ENCODE assay signal across 2 cellular contexts in the genomic region with DNA sequence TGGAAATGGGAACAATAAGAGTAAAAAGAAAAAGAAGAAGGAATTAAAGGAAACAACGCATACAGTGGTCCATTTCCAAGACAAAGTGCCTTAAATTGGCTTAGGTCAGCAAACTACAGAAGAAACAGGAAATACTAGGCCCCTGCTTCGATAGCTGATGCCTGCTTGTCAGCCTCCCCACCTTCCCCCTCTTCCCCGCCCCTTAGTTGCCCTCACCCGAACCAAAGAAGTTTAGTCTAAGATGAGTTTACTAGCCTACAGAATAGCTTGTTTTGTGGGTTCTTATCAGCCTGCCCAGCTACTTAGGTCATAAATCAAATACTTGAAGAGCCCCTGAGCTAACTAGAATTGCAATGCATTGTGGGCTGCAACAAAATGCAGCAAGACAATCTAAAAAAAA.
TF ChIP-seq lines count a peak whose summit lies in the region.
"Not testable (repeated sequence)": the region's sequence is repeated elsewhere in the genome, so short reads cannot be mapped to it uniquely, and the experiment has no call there.

No MANE protein-coding gene starts in this region.

TF ChIP-seq in K562, 482 proteins besides CTCF, POLR2A, EP300 and RAD21:
- TF ChIP-seq MAFG (tag; conservative IDR thresholded peaks at IDR 0.05) (peak; percentile 56), GABPA (tag; conservative IDR thresholded peaks at IDR 0.05; ENCODE audit: low read depth) (0 out of 2 replicates have a peak, but pooled peaks have one; percentile 15), ZNF316 (IDR thresholded peaks at IDR 0.05) (peak; percentile 71), TEAD4 (IDR thresholded peaks at IDR 0.05; ENCODE audit: low read length) (0 out of 2 replicates have a peak, but pooled peaks have one; percentile 11), MAFF (IDR thresholded peaks at IDR 0.05; ENCODE audit: low read length) (peak; percentile 36; the same call in 1 of the 2 replicates), MEIS2 (IDR thresholded peaks at IDR 0.05; ENCODE audit: partially characterized antibody) (peak; percentile 90), KDM1A (IDR thresholded peaks at IDR 0.05) (peak in 1 of 2 experiments; percentile 31; a peak in 1 of 4 replicates), ARID1B (IDR thresholded peaks at IDR 0.05) (peak; percentile 54; the same call in 1 of the 2 replicates), SMAD4 (CRISPR knock-in tag; conservative IDR thresholded peaks at IDR 0.05) (peak; percentile 49; the same call in 1 of the 2 replicates), C11orf30 (IDR thresholded peaks at IDR 0.05; ENCODE audit: low read depth) (peak; percentile 65; the same call in 1 of the 2 replicates), MAFK (IDR thresholded peaks at IDR 0.05; ENCODE audit: low read length) (peak; percentile 54; the same call in 1 of the 2 replicates)
- TF ChIP-seq TEAD4 (CRISPR knock-in tag; IDR thresholded peaks at IDR 0.05; ENCODE audit: borderline replicate concordance), result not testable (repeated sequence)
- TF ChIP-seq, protein P1, sequence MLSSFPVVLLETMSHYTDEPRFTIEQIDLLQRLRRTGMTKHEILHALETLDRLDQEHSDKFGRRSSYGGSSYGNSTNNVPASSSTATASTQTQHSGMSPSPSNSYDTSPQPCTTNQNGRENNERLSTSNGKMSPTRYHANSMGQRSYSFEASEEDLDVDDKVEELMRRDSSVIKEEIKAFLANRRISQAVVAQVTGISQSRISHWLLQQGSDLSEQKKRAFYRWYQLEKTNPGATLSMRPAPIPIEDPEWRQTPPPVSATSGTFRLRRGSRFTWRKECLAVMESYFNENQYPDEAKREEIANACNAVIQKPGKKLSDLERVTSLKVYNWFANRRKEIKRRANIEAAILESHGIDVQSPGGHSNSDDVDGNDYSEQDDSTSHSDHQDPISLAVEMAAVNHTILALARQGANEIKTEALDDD (IDR thresholded peaks at IDR 0.05), result peak; percentile 92
- TF ChIP-seq, protein P2, sequence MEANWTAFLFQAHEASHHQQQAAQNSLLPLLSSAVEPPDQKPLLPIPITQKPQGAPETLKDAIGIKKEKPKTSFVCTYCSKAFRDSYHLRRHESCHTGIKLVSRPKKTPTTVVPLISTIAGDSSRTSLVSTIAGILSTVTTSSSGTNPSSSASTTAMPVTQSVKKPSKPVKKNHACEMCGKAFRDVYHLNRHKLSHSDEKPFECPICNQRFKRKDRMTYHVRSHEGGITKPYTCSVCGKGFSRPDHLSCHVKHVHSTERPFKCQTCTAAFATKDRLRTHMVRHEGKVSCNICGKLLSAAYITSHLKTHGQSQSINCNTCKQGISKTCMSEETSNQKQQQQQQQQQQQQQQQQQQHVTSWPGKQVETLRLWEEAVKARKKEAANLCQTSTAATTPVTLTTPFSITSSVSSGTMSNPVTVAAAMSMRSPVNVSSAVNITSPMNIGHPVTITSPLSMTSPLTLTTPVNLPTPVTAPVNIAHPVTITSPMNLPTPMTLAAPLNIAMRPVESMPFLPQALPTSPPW (CRISPR knock-in tag; IDR thresholded peaks at IDR 0.05), result peak; percentile 69
- TF ChIP-seq, protein P3, sequence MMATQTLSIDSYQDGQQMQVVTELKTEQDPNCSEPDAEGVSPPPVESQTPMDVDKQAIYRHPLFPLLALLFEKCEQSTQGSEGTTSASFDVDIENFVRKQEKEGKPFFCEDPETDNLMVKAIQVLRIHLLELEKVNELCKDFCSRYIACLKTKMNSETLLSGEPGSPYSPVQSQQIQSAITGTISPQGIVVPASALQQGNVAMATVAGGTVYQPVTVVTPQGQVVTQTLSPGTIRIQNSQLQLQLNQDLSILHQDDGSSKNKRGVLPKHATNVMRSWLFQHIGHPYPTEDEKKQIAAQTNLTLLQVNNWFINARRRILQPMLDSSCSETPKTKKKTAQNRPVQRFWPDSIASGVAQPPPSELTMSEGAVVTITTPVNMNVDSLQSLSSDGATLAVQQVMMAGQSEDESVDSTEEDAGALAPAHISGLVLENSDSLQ (IDR thresholded peaks at IDR 0.05), result peak; percentile 81
- TF ChIP-seq, protein P4, sequence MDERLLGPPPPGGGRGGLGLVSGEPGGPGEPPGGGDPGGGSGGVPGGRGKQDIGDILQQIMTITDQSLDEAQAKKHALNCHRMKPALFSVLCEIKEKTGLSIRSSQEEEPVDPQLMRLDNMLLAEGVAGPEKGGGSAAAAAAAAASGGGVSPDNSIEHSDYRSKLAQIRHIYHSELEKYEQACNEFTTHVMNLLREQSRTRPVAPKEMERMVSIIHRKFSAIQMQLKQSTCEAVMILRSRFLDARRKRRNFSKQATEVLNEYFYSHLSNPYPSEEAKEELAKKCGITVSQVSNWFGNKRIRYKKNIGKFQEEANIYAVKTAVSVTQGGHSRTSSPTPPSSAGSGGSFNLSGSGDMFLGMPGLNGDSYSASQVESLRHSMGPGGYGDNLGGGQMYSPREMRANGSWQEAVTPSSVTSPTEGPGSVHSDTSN (CRISPR knock-in tag; IDR thresholded peaks at IDR 0.05; ENCODE audit: low read depth), result not testable (repeated sequence)
- TF ChIP-seq, protein P4 (tag; conservative IDR thresholded peaks at IDR 0.05; ENCODE audit: low read depth), result peak; percentile 91

TF ChIP-seq in HepG2, 621 proteins besides CTCF, POLR2A, EP300 and RAD21:
- peak; percentile 26; the same call in 1 of the 2 replicates for TF ChIP-seq MAFF (IDR thresholded peaks at IDR 0.05; ENCODE audit: low read depth, low read length)
- peak in 1 of 2 experiments; percentile 58; a peak in 2 of 4 replicates for TF ChIP-seq MAFK (conservative IDR thresholded peaks at IDR 0.05 in 1 of 2, IDR thresholded peaks at IDR 0.05 in 1 of 2; ENCODE audit: low read length in 2 of 2)
